1 cellular context compared by ENCODE assay signal in genomic region chr9:2047144-2047671, GRCh38.
TF ChIP-seq lines count a peak whose summit lies in the region.

No MANE protein-coding gene starts in this region.

TF ChIP-seq in GM12878, 131 proteins besides CTCF, POLR2A, EP300 and RAD21 (continued from another document):
- TF ChIP-seq CREB1 (IDR thresholded peaks at IDR 0.05; ENCODE audit: low read depth): no peak
- TF ChIP-seq ZNF217 (IDR thresholded peaks at IDR 0.05): no peak
- no peak for TF ChIP-seq ZNF384 (IDR thresholded peaks at IDR 0.05; ENCODE audit: borderline replicate concordance, low read depth, low read length)
- no peak for TF ChIP-seq HDGF (IDR thresholded peaks at IDR 0.05)
- TF ChIP-seq PBX3 (IDR thresholded peaks at IDR 0.05; ENCODE audit: insufficient replicate concordance, low read depth, low read length): no peak
- TF ChIP-seq E2F4 (IDR thresholded peaks at IDR 0.05; ENCODE audit: low read depth, low read length): no peak
- TF ChIP-seq, protein P1, sequence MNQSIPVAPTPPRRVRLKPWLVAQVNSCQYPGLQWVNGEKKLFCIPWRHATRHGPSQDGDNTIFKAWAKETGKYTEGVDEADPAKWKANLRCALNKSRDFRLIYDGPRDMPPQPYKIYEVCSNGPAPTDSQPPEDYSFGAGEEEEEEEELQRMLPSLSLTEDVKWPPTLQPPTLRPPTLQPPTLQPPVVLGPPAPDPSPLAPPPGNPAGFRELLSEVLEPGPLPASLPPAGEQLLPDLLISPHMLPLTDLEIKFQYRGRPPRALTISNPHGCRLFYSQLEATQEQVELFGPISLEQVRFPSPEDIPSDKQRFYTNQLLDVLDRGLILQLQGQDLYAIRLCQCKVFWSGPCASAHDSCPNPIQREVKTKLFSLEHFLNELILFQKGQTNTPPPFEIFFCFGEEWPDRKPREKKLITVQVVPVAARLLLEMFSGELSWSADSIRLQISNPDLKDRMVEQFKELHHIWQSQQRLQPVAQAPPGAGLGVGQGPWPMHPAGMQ (IDR thresholded peaks at IDR 0.05; ENCODE audit: borderline replicate concordance): no peak
- TF ChIP-seq YY1 (IDR thresholded peaks at IDR 0.05; ENCODE audit: low read depth, low read length): no peak
- no peak for TF ChIP-seq POLR2AphosphoS5 (IDR thresholded peaks at IDR 0.05; ENCODE audit: low read length)
- TF ChIP-seq ZBTB11 (CRISPR knock-in tag; IDR thresholded peaks at IDR 0.05): no peak
- TF ChIP-seq SUPT20H (IDR thresholded peaks at IDR 0.05; ENCODE audit: borderline replicate concordance, control insufficient read depth, low read depth, low read length): no peak
- TF ChIP-seq MEF2A (IDR thresholded peaks at IDR 0.05; ENCODE audit: insufficient read depth, low read depth, low read length): no peak
- TF ChIP-seq ASH2L (IDR thresholded peaks at IDR 0.05; ENCODE audit: borderline replicate concordance, low read depth): no peak
- no peak for TF ChIP-seq IRF4 (IDR thresholded peaks at IDR 0.05; ENCODE audit: low read depth, low read length)
- no peak for TF ChIP-seq NR2F1 (conservative IDR thresholded peaks at IDR 0.05)
